ENCODE assay signal across 17 cellular contexts in genomic region chr4:172124656-172125308, GRCh38.
DNase-seq lines count a peak whose midpoint lies in the region; ATAC-seq lines count a peak whose summit lies in the region.
"Had no signal": no experiment of that assay in that cellular context is flagged by ENCODE, and none has a peak within 500 bp of the region (broad histone marks: within the 10 kb centered on the region; RNA-seq: fewer than 3 reads in every experiment).

No MANE protein-coding gene starts in this region.

- ATAC-seq in GM18868 (IDR thresholded peaks at IDR 0.05; ENCODE audit: unreplicated experiment) (peak; percentile 46), HG02884 (IDR thresholded peaks at IDR 0.05; ENCODE audit: unreplicated experiment) (no peak)
- peak; percentile 76 for ATAC-seq in stimulated activated naive B cell treated with anti-CD40 and anti-IgM and Interleukin-4, amounts not matched to agents 10 μg/mL and 1 μg/mL and 100 μg/mL, for 72 hours (replicated peaks)
- ATAC-seq: Panc1 had no signal

- H3K27ac Mint-ChIP-seq in stimulated activated naive B cell treated with anti-CD40 and anti-IgM and Interleukin-4, amounts not matched to agents 10 μg/mL and 1 μg/mL and 100 μg/mL, for 72 hours = peak overlapping the region; percentile 70
- no peak overlapping the region for H3K27ac Mint-ChIP-seq in activated CD4-positive, alpha-beta memory T cell treated with anti-CD3 and anti-CD28 coated beads for 36 hours
- H3K27ac Mint-ChIP-seq: H9 had no signal

- H3K4me1 Mint-ChIP-seq in stimulated activated naive B cell treated with anti-CD40 and anti-IgM and Interleukin-4, amounts not matched to agents 10 μg/mL and 1 μg/mL and 100 μg/mL, for 72 hours = peaks cover 5 to 12% of the 10 kb centered on the region in 2 donors
- H3K4me1 Mint-ChIP-seq in activated CD4-positive, alpha-beta memory T cell treated with anti-CD3 and anti-CD28 coated beads for 36 hours (ENCODE audit: low read depth) = no peaks in the 10 kb centered on the region
- H3K4me1 Mint-ChIP-seq: H9 had no signal

- peaks cover 0 to 1% of the 10 kb centered on the region in 2 donors for H3K9me3 Mint-ChIP-seq in stimulated activated naive B cell treated with anti-CD40 and anti-IgM and Interleukin-4, amounts not matched to agents 10 μg/mL and 1 μg/mL and 100 μg/mL, for 72 hours
- peaks cover 8% of the 10 kb centered on the region for H3K9me3 Mint-ChIP-seq in activated CD4-positive, alpha-beta memory T cell treated with anti-CD3 and anti-CD28 coated beads for 36 hours
- H3K9me3 Mint-ChIP-seq: H9 had no signal

- intact Hi-C loops in activated CD4-positive, alpha-beta memory T cell treated with anti-CD3 and anti-CD28 coated beads for 36 hours (cut with micrococcal nuclease) = no loop called here

- H3K36me3 Mint-ChIP-seq in stimulated activated naive B cell treated with anti-CD40 and anti-IgM and Interleukin-4, amounts not matched to agents 10 μg/mL and 1 μg/mL and 100 μg/mL, for 72 hours = no peaks in the 10 kb centered on the region
- no peaks in the 10 kb centered on the region for H3K36me3 Mint-ChIP-seq in activated CD4-positive, alpha-beta memory T cell treated with anti-CD3 and anti-CD28 coated beads for 36 hours

- H3K4me3 Mint-ChIP-seq in stimulated activated naive B cell treated with anti-CD40 and anti-IgM and Interleukin-4, amounts not matched to agents 10 μg/mL and 1 μg/mL and 100 μg/mL, for 72 hours = peak overlapping the region in 1 of 2 donors; percentile 1
- H3K4me3 Mint-ChIP-seq in activated CD4-positive, alpha-beta memory T cell treated with anti-CD3 and anti-CD28 coated beads for 36 hours = no peak overlapping the region
- H3K4me3 Mint-ChIP-seq: H9 had no signal

- DNase-seq in OCI-M1 (lab: John Stamatoyannopoulos, UW) = peak; percentile 23
- peak; percentile 74 for DNase-seq in fibroblast of peridontal ligament (ENCODE audit: extremely low read depth)
- no peak for DNase-seq in stimulated activated naive B cell treated with anti-CD40 and anti-IgM and Interleukin-4, amounts not matched to agents 10 μg/mL and 1 μg/mL and 100 μg/mL, for 72 hours
- no peak for DNase-seq in NCI-H446 (lab: John Stamatoyannopoulos, UW)
- DNase-seq in activated CD4-positive, alpha-beta memory T cell treated with anti-CD3 and anti-CD28 coated beads for 36 hours = no peak
- DNase-seq: ACHN, DMS79 treated with DMSO at 0.1 percent for 48 hours, H9, IMR-90, MM.1S, NCI-H1092 treated with DMSO at 0.1 percent for 48 hours, NCI-H2081 treated with DMSO at 0.1 percent for 48 hours, NCI-H510A treated with DMSO at 0.1 percent for 48 hours, NCI-H774 had no signal

- POLR2A ChIA-PET in activated CD4-positive, alpha-beta memory T cell treated with anti-CD3 and anti-CD28 coated beads for 36 hours (lab: Charles Lee) = no interaction called here

- CTCF ChIA-PET in activated CD4-positive, alpha-beta memory T cell treated with anti-CD3 and anti-CD28 coated beads for 36 hours (lab: Charles Lee) = no interaction called here

- no peaks in the 10 kb centered on the region for H3K27me3 Mint-ChIP-seq in stimulated activated naive B cell treated with anti-CD40 and anti-IgM and Interleukin-4, amounts not matched to agents 10 μg/mL and 1 μg/mL and 100 μg/mL, for 72 hours
- H3K27me3 Mint-ChIP-seq in activated CD4-positive, alpha-beta memory T cell treated with anti-CD3 and anti-CD28 coated beads for 36 hours = no peaks in the 10 kb centered on the region

Comparison
In these comparisons a context has a peak if more than half of its experiments do, and no peak if none do; other contexts are left out.
1. DNase-seq: peak in OCI-M1 (single experiment) and fibroblast of peridontal ligament (single experiment); none in stimulated activated naive B cell treated with anti-CD40 and anti-IgM and Interleukin-4, amounts not matched to agents 10 μg/mL and 1 μg/mL and 100 μg/mL, for 72 hours (single experiment), NCI-H446 (0 of 2) and activated CD4-positive, alpha-beta memory T cell treated with anti-CD3 and anti-CD28 coated beads for 36 hours (single experiment).